Comparison of ENCODE assay signal across 1 cellular context in the genomic region with DNA sequence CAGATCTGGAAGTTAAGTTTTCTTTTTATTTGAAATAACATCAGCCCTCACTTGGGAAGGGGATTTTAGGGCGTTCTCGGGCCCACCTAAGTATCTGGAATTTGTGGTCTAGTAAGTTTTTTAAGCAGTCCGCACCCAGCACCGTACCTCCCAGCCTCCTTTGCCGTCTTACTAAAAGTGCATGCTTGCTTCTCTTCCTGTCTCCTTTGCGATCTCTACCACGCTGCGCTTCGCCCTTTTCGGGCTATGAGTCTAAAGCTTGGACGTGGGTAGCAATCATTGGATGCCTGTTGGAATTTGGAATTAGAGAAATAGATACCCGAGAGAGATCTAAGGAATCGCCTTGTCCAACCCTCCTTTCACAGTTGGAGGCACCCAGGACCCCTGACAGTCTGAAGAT.
TF ChIP-seq lines count a peak whose summit lies in the region.

No MANE protein-coding gene starts in this region.

TF ChIP-seq in GM23338, 12 proteins besides CTCF, POLR2A, EP300 and RAD21 (continued from another document):
- TF ChIP-seq, protein P1, sequence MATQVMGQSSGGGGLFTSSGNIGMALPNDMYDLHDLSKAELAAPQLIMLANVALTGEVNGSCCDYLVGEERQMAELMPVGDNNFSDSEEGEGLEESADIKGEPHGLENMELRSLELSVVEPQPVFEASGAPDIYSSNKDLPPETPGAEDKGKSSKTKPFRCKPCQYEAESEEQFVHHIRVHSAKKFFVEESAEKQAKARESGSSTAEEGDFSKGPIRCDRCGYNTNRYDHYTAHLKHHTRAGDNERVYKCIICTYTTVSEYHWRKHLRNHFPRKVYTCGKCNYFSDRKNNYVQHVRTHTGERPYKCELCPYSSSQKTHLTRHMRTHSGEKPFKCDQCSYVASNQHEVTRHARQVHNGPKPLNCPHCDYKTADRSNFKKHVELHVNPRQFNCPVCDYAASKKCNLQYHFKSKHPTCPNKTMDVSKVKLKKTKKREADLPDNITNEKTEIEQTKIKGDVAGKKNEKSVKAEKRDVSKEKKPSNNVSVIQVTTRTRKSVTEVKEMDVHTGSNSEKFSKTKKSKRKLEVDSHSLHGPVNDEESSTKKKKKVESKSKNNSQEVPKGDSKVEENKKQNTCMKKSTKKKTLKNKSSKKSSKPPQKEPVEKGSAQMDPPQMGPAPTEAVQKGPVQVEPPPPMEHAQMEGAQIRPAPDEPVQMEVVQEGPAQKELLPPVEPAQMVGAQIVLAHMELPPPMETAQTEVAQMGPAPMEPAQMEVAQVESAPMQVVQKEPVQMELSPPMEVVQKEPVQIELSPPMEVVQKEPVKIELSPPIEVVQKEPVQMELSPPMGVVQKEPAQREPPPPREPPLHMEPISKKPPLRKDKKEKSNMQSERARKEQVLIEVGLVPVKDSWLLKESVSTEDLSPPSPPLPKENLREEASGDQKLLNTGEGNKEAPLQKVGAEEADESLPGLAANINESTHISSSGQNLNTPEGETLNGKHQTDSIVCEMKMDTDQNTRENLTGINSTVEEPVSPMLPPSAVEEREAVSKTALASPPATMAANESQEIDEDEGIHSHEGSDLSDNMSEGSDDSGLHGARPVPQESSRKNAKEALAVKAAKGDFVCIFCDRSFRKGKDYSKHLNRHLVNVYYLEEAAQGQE (IDR thresholded peaks at IDR 0.05; ENCODE audit: unreplicated experiment) = no peak
